Comparison of ENCODE assay signal across 16 cellular contexts in the genomic region with DNA sequence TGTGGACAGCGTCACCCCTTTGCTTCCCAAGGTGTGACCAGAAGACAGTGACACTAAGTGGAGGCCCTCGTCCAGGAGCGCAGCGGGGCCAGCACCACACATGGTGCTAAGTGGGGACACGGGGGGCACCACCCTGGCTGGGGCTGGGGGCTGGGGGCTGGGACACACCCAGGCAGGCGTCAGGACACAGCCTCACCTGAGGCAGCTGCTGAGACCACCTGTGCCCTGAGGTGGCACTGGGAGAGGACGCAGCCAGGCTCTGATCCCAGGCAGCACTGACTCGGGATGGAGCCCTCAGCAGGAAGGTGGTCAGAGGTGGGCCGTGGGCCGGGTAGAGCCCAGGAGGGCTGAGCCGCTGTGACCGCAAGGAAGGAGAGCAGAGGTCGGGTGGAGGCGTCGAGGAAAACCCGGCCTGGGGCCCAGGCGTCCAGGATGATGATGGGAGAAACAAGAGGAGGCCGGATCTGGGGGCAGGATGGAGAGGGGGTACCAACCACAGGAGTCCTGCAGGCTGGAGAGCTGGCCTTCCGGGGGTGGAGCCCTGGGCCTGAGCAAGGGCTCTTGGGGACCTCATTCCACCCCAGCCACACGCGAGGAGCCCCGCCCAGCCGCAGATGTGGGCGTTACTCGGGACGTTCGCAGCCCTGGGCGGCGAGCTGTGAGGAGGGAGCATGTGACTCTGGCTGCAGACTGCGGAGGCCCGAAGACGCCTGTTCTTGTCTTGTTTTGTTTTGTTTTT.
"Had no signal": no experiment of that assay in that cellular context is flagged by ENCODE, and none has a peak within 500 bp of the region (broad histone marks: within the 10 kb centered on the region; RNA-seq: fewer than 3 reads in every experiment).

No MANE protein-coding gene starts in this region.

- H3K4me3 Mint-ChIP-seq: activated naive CD4-positive, alpha-beta T cell treated with anti-CD3 and anti-CD28 coated beads, Interleukin-2, amount 50 U/mL, for 24 hours; activated T-helper 17 cell treated with anti-CD3 and anti-CD28 coated beads, Interleukin-2, amount 50 U/mL, for 72 hours; naive B cell; type B pancreatic cell had no signal

- H3K9me3 Mint-ChIP-seq: activated naive CD4-positive, alpha-beta T cell treated with anti-CD3 and anti-CD28 coated beads, Interleukin-2, amount 50 U/mL, for 24 hours; activated T-helper 17 cell treated with anti-CD3 and anti-CD28 coated beads, Interleukin-2, amount 50 U/mL, for 72 hours; naive B cell; type B pancreatic cell had no signal

- H3K36me3 Mint-ChIP-seq: naive B cell had no signal

- H3K27ac Mint-ChIP-seq: activated naive CD4-positive, alpha-beta T cell treated with anti-CD3 and anti-CD28 coated beads, Interleukin-2, amount 50 U/mL, for 24 hours; activated T-helper 17 cell treated with anti-CD3 and anti-CD28 coated beads, Interleukin-2, amount 50 U/mL, for 72 hours; progenitor cell of endocrine pancreas; type B pancreatic cell had no signal

- H3K27me3 Mint-ChIP-seq: activated naive CD4-positive, alpha-beta T cell treated with anti-CD3 and anti-CD28 coated beads, Interleukin-2, amount 50 U/mL, for 24 hours; activated T-helper 17 cell treated with anti-CD3 and anti-CD28 coated beads, Interleukin-2, amount 50 U/mL, for 72 hours; naive B cell; progenitor cell of endocrine pancreas; type B pancreatic cell had no signal

- ATAC-seq: activated CD4-positive, CD25-positive, alpha-beta regulatory T cell treated with anti-CD3 and anti-CD28 coated beads, Interleukin-2, amount 50 U/mL, for 24 hours; activated T-helper 17 cell treated with anti-CD3 and anti-CD28 coated beads, Interleukin-2, amount 50 U/mL, for 72 hours; body of pancreas; left colon; stimulated activated naive CD8-positive, alpha-beta T cell treated with anti-CD3 and anti-CD28 coated beads, Interleukin-15, Interleukin-2, amounts not matched to agents 100 U/mL and 50 U/mL, for 24 hours had no signal

- DNase-seq: activated CD4-positive, alpha-beta T cell treated with anti-CD3 and anti-CD28 coated beads, Interleukin-2, amount 50 U/mL, for 4 hours; activated T-cell treated with anti-CD3 and anti-CD28 coated beads for 4 hours; amniotic stem cell; body of pancreas; central memory CD4-positive, alpha-beta T cell; effector CD8-positive, alpha-beta T cell; left colon; mammary epithelial cell; naive B cell; stimulated activated naive CD8-positive, alpha-beta T cell treated with anti-CD3 and anti-CD28 coated beads, Interleukin-15, Interleukin-2, amounts not matched to agents 100 U/mL and 50 U/mL, for 24 hours; T-helper 9 cell had no signal
